ENCODE assay signal across 1 cellular context in the genomic region with DNA sequence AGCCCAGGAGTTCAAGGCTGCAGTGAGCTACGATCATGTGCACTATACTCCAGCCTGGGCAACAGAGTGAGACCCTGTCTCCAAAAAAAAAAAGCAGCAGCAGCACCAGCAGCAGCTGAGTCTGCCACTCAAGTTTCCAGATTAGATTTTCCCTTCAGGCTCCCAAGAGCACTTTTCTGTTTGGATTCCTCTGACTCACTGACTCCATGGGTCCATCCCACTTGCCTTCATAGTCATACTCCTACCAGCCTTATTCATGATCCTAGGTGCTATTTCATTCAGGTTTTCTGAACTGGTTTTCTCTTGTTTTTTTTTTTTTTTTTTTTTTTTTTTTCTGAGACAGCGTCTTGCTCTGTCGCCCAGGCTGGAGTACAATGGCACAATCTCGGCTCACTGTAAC.
TF ChIP-seq lines count a peak whose summit lies in the region.

No MANE protein-coding gene starts in this region.

TF ChIP-seq in IMR-90, 13 proteins besides CTCF, POLR2A, EP300 and RAD21 (continued from another document):
- TF ChIP-seq CHD1 (IDR thresholded peaks at IDR 0.05; ENCODE audit: low read depth, low read length) (no peak), RFX5 (IDR thresholded peaks at IDR 0.05; ENCODE audit: low read depth, low read length) (no peak), RCOR1 (IDR thresholded peaks at IDR 0.05; ENCODE audit: insufficient replicate concordance, low read length) (no peak), FOS (IDR thresholded peaks at IDR 0.05; ENCODE audit: low read depth, low read length) (no peak), MAZ (IDR thresholded peaks at IDR 0.05; ENCODE audit: borderline replicate concordance, low read depth, low read length) (no peak)
- TF ChIP-seq, protein P1, sequence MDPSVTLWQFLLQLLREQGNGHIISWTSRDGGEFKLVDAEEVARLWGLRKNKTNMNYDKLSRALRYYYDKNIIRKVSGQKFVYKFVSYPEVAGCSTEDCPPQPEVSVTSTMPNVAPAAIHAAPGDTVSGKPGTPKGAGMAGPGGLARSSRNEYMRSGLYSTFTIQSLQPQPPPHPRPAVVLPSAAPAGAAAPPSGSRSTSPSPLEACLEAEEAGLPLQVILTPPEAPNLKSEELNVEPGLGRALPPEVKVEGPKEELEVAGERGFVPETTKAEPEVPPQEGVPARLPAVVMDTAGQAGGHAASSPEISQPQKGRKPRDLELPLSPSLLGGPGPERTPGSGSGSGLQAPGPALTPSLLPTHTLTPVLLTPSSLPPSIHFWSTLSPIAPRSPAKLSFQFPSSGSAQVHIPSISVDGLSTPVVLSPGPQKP (IDR thresholded peaks at IDR 0.05; ENCODE audit: borderline replicate concordance, low read depth, low read length): no peak
TF ChIP-seq in IMR-90: peak in this region for 0.
